ENCODE assay signal across 1 cellular context in genomic region chr6:54083301-54083700, GRCh38.
TF ChIP-seq lines count a peak whose summit lies in the region.

No MANE protein-coding gene starts in this region.

TF ChIP-seq in GM23338, 12 proteins besides CTCF, POLR2A, EP300 and RAD21 (continued from another document):
- no peak for TF ChIP-seq ZNF462 (CRISPR knock-in tag; IDR thresholded peaks at IDR 0.05)
- no peak for TF ChIP-seq POLR2AphosphoS5 (IDR thresholded peaks at IDR 0.05; ENCODE audit: low read depth)
